In the genomic region with DNA sequence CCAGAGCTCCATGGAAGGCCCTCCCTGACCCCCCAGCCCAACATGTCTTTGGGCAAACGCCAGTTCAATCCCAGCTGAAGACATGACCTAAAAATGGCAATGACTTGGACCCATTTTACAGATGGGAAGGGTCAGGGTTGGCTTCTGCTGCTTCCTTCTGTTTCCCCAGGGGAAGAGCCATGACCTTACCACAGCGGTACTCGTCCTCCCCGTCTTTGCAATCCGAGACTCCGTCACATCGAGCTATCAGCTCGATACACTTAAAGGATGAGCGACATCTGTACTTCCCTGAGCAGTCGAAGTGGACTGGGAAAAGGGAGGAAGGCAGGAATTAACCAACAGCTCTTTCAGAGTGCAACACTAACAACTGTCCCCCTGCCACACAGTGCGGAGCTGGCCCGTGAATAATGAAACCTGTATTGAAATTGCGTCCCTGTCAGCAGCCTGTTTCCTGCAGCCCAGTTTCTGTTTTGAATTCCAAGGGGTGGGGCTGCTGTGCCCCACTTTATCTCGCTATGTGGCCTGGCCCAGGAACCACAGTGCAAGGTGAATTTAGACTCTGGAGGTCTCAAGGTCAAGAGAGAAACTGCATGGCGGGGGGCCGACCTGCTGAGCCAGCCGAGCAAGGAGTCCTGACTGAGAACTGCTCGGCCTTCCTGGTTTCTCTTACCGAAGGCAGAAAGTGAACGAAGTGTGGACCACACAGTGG, we compare ENCODE assay signal across 1 cellular context.
TF ChIP-seq lines count a peak whose summit lies in the region.

No MANE protein-coding gene starts in this region.

TF ChIP-seq in SK-N-SH treated with all-trans-retinoic acid at 6 μM for 48 hours, 23 proteins besides CTCF, POLR2A, EP300 and RAD21 (continued from another document):
- TF ChIP-seq, protein P1, sequence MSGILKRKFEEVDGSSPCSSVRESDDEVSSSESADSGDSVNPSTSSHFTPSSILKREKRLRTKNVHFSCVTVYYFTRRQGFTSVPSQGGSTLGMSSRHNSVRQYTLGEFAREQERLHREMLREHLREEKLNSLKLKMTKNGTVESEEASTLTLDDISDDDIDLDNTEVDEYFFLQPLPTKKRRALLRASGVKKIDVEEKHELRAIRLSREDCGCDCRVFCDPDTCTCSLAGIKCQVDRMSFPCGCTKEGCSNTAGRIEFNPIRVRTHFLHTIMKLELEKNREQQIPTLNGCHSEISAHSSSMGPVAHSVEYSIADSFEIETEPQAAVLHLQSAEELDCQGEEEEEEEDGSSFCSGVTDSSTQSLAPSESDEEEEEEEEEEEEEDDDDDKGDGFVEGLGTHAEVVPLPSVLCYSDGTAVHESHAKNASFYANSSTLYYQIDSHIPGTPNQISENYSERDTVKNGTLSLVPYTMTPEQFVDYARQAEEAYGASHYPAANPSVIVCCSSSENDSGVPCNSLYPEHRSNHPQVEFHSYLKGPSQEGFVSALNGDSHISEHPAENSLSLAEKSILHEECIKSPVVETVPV (CRISPR knock-in tag; IDR thresholded peaks at IDR 0.05): no peak
- TF ChIP-seq SNAI2 (CRISPR knock-in tag; IDR thresholded peaks at IDR 0.05): no peak
- no peak for TF ChIP-seq TOX (CRISPR knock-in tag; IDR thresholded peaks at IDR 0.05; ENCODE audit: borderline replicate concordance)
- TF ChIP-seq ZNF8 (CRISPR knock-in tag; IDR thresholded peaks at IDR 0.05): no peak
- no peak for TF ChIP-seq PPARA (CRISPR knock-in tag; IDR thresholded peaks at IDR 0.05; ENCODE audit: borderline replicate concordance)
- TF ChIP-seq ZNF565 (CRISPR knock-in tag; conservative IDR thresholded peaks at IDR 0.05; ENCODE audit: low read depth): no peak
